ENCODE assay signal across 31 cellular contexts in genomic region chr11:101369835-101370234, GRCh38.
A peak's percentile ranks its signal among the peaks of the same experiment; 100 is the strongest.
DNase-seq lines count a peak whose midpoint lies in the region; TF ChIP-seq lines count a peak whose summit lies in the region.
"Had no signal": no experiment of that assay in that cellular context is flagged by ENCODE, and none has a peak within 500 bp of the region (broad histone marks: within the 10 kb centered on the region; RNA-seq: fewer than 3 reads in every experiment).

No MANE protein-coding gene starts in this region.

- H3K9me3 ChIP-seq in osteoblast (ENCODE audit: low read depth, low read length), result no peaks in the 10 kb centered on the region
- H3K9me3 ChIP-seq: A549, BE2C, BLaER1, Caco-2 had no signal

- no peak for TF ChIP-seq CTCF in chondrocyte (IDR thresholded peaks at IDR 0.05)
- no peak for TF ChIP-seq CTCF in osteoblast (IDR thresholded peaks at IDR 0.05; ENCODE audit: extremely low read depth, low read depth, low read length)
- no peak for TF ChIP-seq CTCF in dorsolateral prefrontal cortex (IDR thresholded peaks at IDR 0.05 in 54 of 56, conservative IDR thresholded peaks at IDR 0.05 in 2 of 56; ENCODE audit: low read depth in 1 of 56, partially characterized antibody in 56 of 56)

- no peaks in the 10 kb centered on the region for H3K4me1 ChIP-seq in osteoblast (ENCODE audit: insufficient read depth, low read length)
- H3K4me1 ChIP-seq: A549; BE2C; BLaER1; BLaER1 treated with 17β-estradiol and CSF1 and Interleukin-3, amounts not matched to agents 10 nM and 100 nM; Caco-2 had no signal

- H3K79me2 ChIP-seq in osteoblast (ENCODE audit: insufficient read depth, low read length), result no peaks in the 10 kb centered on the region

- peak; percentile 59 for DNase-seq in chondrocyte (ENCODE audit: low spot score)
- peak; percentile 1 for DNase-seq in osteoblast (ENCODE audit: insufficient read length, low spot score, missing footprints)
- no peak for DNase-seq in dorsolateral prefrontal cortex
- no peak for DNase-seq in activated CD4-positive, alpha-beta T cell treated with anti-CD3 and anti-CD28 coated beads, Interleukin-2, amount 50 U/mL, for 4 hours
- DNase-seq: 8988T; ACHN; AML-193; BE2C; C1 segment of cervical spinal cord; Caco-2; Calu3; CD4-positive, alpha-beta memory T cell; CD4-positive, alpha-beta T cell; CD4-positive, CD25-positive, alpha-beta regulatory T cell; CD8-positive, alpha-beta memory T cell; CD8-positive, alpha-beta T cell; COR-L47; DMS 273 treated with DMSO at 0.1 percent for 48 hours; DMS153; DMS53; DMS79; DMS79 treated with DMSO at 0.1 percent for 48 hours; DND-41; EL had no signal

- H3K4me2 ChIP-seq in osteoblast (ENCODE audit: insufficient read depth, low read length), result no peak overlapping the region
- H3K4me2 ChIP-seq: A549; BLaER1; BLaER1 treated with 17β-estradiol and CSF1 and Interleukin-3, amounts not matched to agents 10 nM and 100 nM had no signal

- H3K27ac Mint-ChIP-seq in chondrocyte (ENCODE audit: unreplicated experiment), result no peak overlapping the region
- H3K27ac Mint-ChIP-seq: B cell; CD14-positive monocyte; CD4-positive, alpha-beta memory T cell; CD4-positive, alpha-beta T cell; CD4-positive, CD25-positive, alpha-beta regulatory T cell; CD8-positive, alpha-beta memory T cell; CD8-positive, alpha-beta T cell had no signal

- no peaks in the 10 kb centered on the region for H3K4me1 Mint-ChIP-seq in chondrocyte (ENCODE audit: low read depth)
- H3K4me1 Mint-ChIP-seq: B cell; CD14-positive monocyte; CD4-positive, alpha-beta memory T cell; CD4-positive, CD25-positive, alpha-beta regulatory T cell; CD8-positive, alpha-beta memory T cell had no signal

- H3K36me3 Mint-ChIP-seq in chondrocyte (ENCODE audit: low read depth), result peaks cover 2% of the 10 kb centered on the region
- H3K36me3 Mint-ChIP-seq: CD14-positive monocyte; CD4-positive, alpha-beta memory T cell; CD4-positive, CD25-positive, alpha-beta regulatory T cell; CD8-positive, alpha-beta memory T cell; CD8-positive, alpha-beta T cell had no signal

- no peak overlapping the region for H3K4me3 Mint-ChIP-seq in chondrocyte (ENCODE audit: unreplicated experiment)
- H3K4me3 Mint-ChIP-seq: B cell; CD14-positive monocyte; CD4-positive, alpha-beta memory T cell; CD4-positive, alpha-beta T cell; CD4-positive, CD25-positive, alpha-beta regulatory T cell; CD8-positive, alpha-beta memory T cell; CD8-positive, alpha-beta T cell had no signal

- peaks cover 19% of the 10 kb centered on the region for H3K27me3 Mint-ChIP-seq in chondrocyte (ENCODE audit: low read depth)
- H3K27me3 Mint-ChIP-seq: B cell; CD4-positive, alpha-beta memory T cell; CD4-positive, alpha-beta T cell; CD4-positive, CD25-positive, alpha-beta regulatory T cell; CD8-positive, alpha-beta memory T cell had no signal

- H3K27ac ChIP-seq in osteoblast (ENCODE audit: low read depth, low read length), result no peak overlapping the region
- no peak overlapping the region for H3K27ac ChIP-seq in dorsolateral prefrontal cortex
- H3K27ac ChIP-seq: 22Rv1; A549; BLaER1; BLaER1 treated with 17β-estradiol and CSF1 and Interleukin-3, amounts not matched to agents 10 nM and 100 nM; C4-2B had no signal

- no peaks in the 10 kb centered on the region for H4K20me1 ChIP-seq in osteoblast (ENCODE audit: insufficient read depth, low read length)
- H4K20me1 ChIP-seq: BLaER1; BLaER1 treated with 17β-estradiol and CSF1 and Interleukin-3, amounts not matched to agents 10 nM and 100 nM had no signal

- H3K4me3 ChIP-seq in osteoblast (ENCODE audit: insufficient read depth, low read length), result no peak overlapping the region
- H3K4me3 ChIP-seq in dorsolateral prefrontal cortex, result no peak overlapping the region
- H3K4me3 ChIP-seq: A549; BLaER1; BLaER1 treated with 17β-estradiol and CSF1 and Interleukin-3, amounts not matched to agents 10 nM and 100 nM had no signal

- no peaks in the 10 kb centered on the region for H3K27me3 ChIP-seq in osteoblast (ENCODE audit: insufficient read depth, low read length)
- H3K27me3 ChIP-seq in dorsolateral prefrontal cortex, result peaks cover 0 to 3% (median 0%) of the 10 kb centered on the region in 45 donors
- H3K27me3 ChIP-seq: BE2C; BLaER1; BLaER1 treated with 17β-estradiol and CSF1 and Interleukin-3, amounts not matched to agents 10 nM and 100 nM had no signal

- intact Hi-C loops in dorsolateral prefrontal cortex (cut with DNase I), result no loop called here

- H2AFZ ChIP-seq in osteoblast (ENCODE audit: low read length), result no peak overlapping the region

- H3K9me3 Mint-ChIP-seq in chondrocyte (ENCODE audit: low read depth), result peaks cover 14% of the 10 kb centered on the region

- H3K36me3 ChIP-seq in osteoblast (ENCODE audit: insufficient read depth, low read length), result no peaks in the 10 kb centered on the region
- H3K36me3 ChIP-seq: BE2C; BLaER1; BLaER1 treated with 17β-estradiol and CSF1 and Interleukin-3, amounts not matched to agents 10 nM and 100 nM had no signal

Comparison
In these comparisons a context has a peak if more than half of its experiments do, and no peak if none do; other contexts are left out.
1. DNase-seq: peak in chondrocyte (single experiment) and osteoblast (single experiment); none in dorsolateral prefrontal cortex (0 of 10) and activated CD4-positive, alpha-beta T cell treated with anti-CD3 and anti-CD28 coated beads, Interleukin-2, amount 50 U/mL, for 4 hours (0 of 2).